Comparison of ENCODE assay signal across 1 cellular context in genomic region chr17:79977711-79978544, GRCh38.
TF ChIP-seq lines count a peak whose summit lies in the region.

No MANE protein-coding gene starts in this region.

TF ChIP-seq in HepG2, 621 proteins besides CTCF, POLR2A, EP300 and RAD21 (continued from another document):
- TF ChIP-seq ZNF784 (CRISPR knock-in tag; IDR thresholded peaks at IDR 0.05; ENCODE audit: borderline replicate concordance) (no peak), ZNF687 (CRISPR knock-in tag; IDR thresholded peaks at IDR 0.05) (0 out of 2 replicates have a peak, but pooled peaks have one; percentile 3), ZNF558 (CRISPR knock-in tag; IDR thresholded peaks at IDR 0.05; ENCODE audit: borderline replicate concordance) (no peak)
